Comparison of ENCODE assay signal across 18 cellular contexts in the genomic region with DNA sequence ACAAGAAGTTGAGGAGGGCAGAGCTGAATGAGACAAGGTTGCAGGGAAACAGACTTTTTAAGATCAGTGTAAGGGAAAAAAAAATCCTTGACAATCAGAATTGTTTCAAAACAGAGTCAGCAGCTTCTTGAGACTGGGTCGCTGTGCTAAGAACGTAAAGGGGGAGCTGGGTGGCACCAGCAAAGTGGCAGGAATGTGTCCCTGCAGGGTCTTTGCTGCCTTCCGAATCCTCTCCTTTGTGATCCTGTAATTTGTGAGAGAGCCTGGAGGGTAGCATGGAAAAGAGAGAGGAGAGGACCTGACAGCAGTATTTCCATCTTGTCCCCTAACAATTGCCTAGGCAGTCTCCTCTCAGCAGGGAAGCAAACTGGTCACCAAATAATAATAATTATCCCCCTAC.
DNase-seq lines count a peak whose midpoint lies in the region; ATAC-seq and TF ChIP-seq lines count a peak whose summit lies in the region.
"Had no signal": no experiment of that assay in that cellular context is flagged by ENCODE, and none has a peak within 500 bp of the region (broad histone marks: within the 10 kb centered on the region; RNA-seq: fewer than 3 reads in every experiment).

No MANE protein-coding gene starts in this region.

- H3K79me1 ChIP-seq in trophoblast cell (ENCODE audit: low read length), result peaks cover 4% of the 10 kb centered on the region

- H3K9ac ChIP-seq in Loucy (ENCODE audit: low read depth, low read length, poor library complexity, severe bottlenecking) (peak overlapping the region; percentile 34), endodermal cell (ENCODE audit: extremely low read depth, low read length, poor library complexity, severe bottlenecking) (no peak overlapping the region), trophoblast cell (ENCODE audit: low read length) (no peak overlapping the region)

- H2AFZ ChIP-seq in GM23338 (no peak overlapping the region), Loucy (ENCODE audit: low read length) (no peak overlapping the region), trophoblast cell (ENCODE audit: insufficient read depth, low read length, poor library complexity) (no peak overlapping the region)

- H3K36me3 ChIP-seq in GM23338 (ENCODE audit: insufficient read depth), result no peaks in the 10 kb centered on the region
- no peaks in the 10 kb centered on the region for H3K36me3 ChIP-seq in Loucy (ENCODE audit: insufficient read depth, low read length)
- H3K36me3 ChIP-seq in endodermal cell (ENCODE audit: control insufficient read depth, insufficient read depth, low read length), result no peaks in the 10 kb centered on the region
- no peaks in the 10 kb centered on the region for H3K36me3 ChIP-seq in trophoblast cell (ENCODE audit: control insufficient read depth in 1 of 2, insufficient read depth in 2 of 2, low read length in 2 of 2)
- no peaks in the 10 kb centered on the region for H3K36me3 ChIP-seq in ovary
- H3K36me3 ChIP-seq: BE2C had no signal

- H3K27me3 Mint-ChIP-seq in GM23338 (ENCODE audit: insufficient read depth, low read depth, poor library complexity) (peaks cover 4% of the 10 kb centered on the region), endodermal cell (ENCODE audit: insufficient read depth) (no peaks in the 10 kb centered on the region)

- H3K36me3 Mint-ChIP-seq in GM23338 (ENCODE audit: low read depth) (no peaks in the 10 kb centered on the region), endodermal cell (ENCODE audit: low read depth) (peaks cover 4% of the 10 kb centered on the region)
- H3K36me3 Mint-ChIP-seq in activated naive CD4-positive, alpha-beta T cell treated with anti-CD3 and anti-CD28 coated beads, Interleukin-2, amount 50 U/mL, for 72 hours, result peaks cover 0 to 4% of the 10 kb centered on the region in 2 donors
- H3K36me3 Mint-ChIP-seq: CD14-positive monocyte; CD8-positive, alpha-beta T cell had no signal

- ATAC-seq in GM23338, result peak; percentile 67
- ATAC-seq in HG03045 (IDR thresholded peaks at IDR 0.05; ENCODE audit: unreplicated experiment), result no peak
- no peak for ATAC-seq in activated naive CD4-positive, alpha-beta T cell treated with anti-CD3 and anti-CD28 coated beads, Interleukin-2, amount 50 U/mL, for 72 hours
- ATAC-seq: A549; CD8-positive, alpha-beta T cell; HepG2 had no signal

- DNase-seq in GM23338 (ENCODE audit: low spot score) (peak; percentile 32), endodermal cell (peak; percentile 53), trophoblast cell (no peak), LoVo (ENCODE audit: low spot score) (no peak), ovary (no peak)
- no peak for DNase-seq in activated naive CD4-positive, alpha-beta T cell treated with anti-CD3 and anti-CD28 coated beads, Interleukin-2, amount 50 U/mL, for 72 hours (ENCODE audit: low spot score in 2 of 2)
- DNase-seq: BE2C; CD8-positive, alpha-beta T cell; COR-L47; DMS153; DMS79 treated with DMSO at 0.1 percent for 48 hours; EL; GDM1 had no signal

- peaks cover 8% of the 10 kb centered on the region; the same call in 2 of the 3 replicates for H3K9me3 Mint-ChIP-seq in GM23338
- H3K9me3 Mint-ChIP-seq in endodermal cell, result peaks cover 10% of the 10 kb centered on the region
- no peaks in the 10 kb centered on the region for H3K9me3 Mint-ChIP-seq in activated naive CD4-positive, alpha-beta T cell treated with anti-CD3 and anti-CD28 coated beads, Interleukin-2, amount 50 U/mL, for 72 hours

- no peak overlapping the region for H3K18ac ChIP-seq in trophoblast cell (ENCODE audit: low read length)

- intact Hi-C loops in ovary (cut with DNase I), result no loop called here

- no peaks in the 10 kb centered on the region for H3K4me1 ChIP-seq in GM23338 (ENCODE audit: insufficient read depth)
- H3K4me1 ChIP-seq in Loucy (ENCODE audit: insufficient read depth, low read length, poor library complexity, severe bottlenecking), result peaks cover 69% of the 10 kb centered on the region
- H3K4me1 ChIP-seq in endodermal cell (ENCODE audit: control insufficient read depth, insufficient read depth, low read length), result no peaks in the 10 kb centered on the region
- H3K4me1 ChIP-seq in trophoblast cell (ENCODE audit: control insufficient read depth in 1 of 2, insufficient read depth in 2 of 2, low read length in 2 of 2), result peaks cover 10 to 11% of the 10 kb centered on the region in 2 experiments
- H3K4me1 ChIP-seq in ovary (ENCODE audit: insufficient read depth), result no peaks in the 10 kb centered on the region
- H3K4me1 ChIP-seq: A549, BE2C had no signal

- no peaks in the 10 kb centered on the region for H3K27me3 ChIP-seq in GM23338 (ENCODE audit: insufficient read depth)
- H3K27me3 ChIP-seq in Loucy (ENCODE audit: insufficient read depth, low read length, poor library complexity, severe bottlenecking), result no peaks in the 10 kb centered on the region
- no peaks in the 10 kb centered on the region for H3K27me3 ChIP-seq in endodermal cell (ENCODE audit: control insufficient read depth, insufficient read depth, low read length, poor library complexity, severe bottlenecking)
- H3K27me3 ChIP-seq in trophoblast cell (ENCODE audit: insufficient read depth, low read length), result no peaks in the 10 kb centered on the region
- no peaks in the 10 kb centered on the region for H3K27me3 ChIP-seq in ovary

- no peak overlapping the region for H3K23ac ChIP-seq in trophoblast cell (ENCODE audit: low read length)

- TF ChIP-seq EP300 in ovary (IDR thresholded peaks at IDR 0.05), result no peak

- no peak overlapping the region for H3K4me3 ChIP-seq in GM23338
- no peak overlapping the region for H3K4me3 ChIP-seq in Loucy (ENCODE audit: low read length, poor library complexity, severe bottlenecking)
- H3K4me3 ChIP-seq in endodermal cell (ENCODE audit: low read length), result no peak overlapping the region
- H3K4me3 ChIP-seq in trophoblast cell (ENCODE audit: low read depth, low read length), result no peak overlapping the region
- no peak overlapping the region for H3K4me3 ChIP-seq in ovary
- H3K4me3 ChIP-seq: A549 had no signal

- H3K27ac ChIP-seq in GM23338 (ENCODE audit: low read depth) (no peak overlapping the region), endodermal cell (ENCODE audit: low read depth, low read length) (no peak overlapping the region), trophoblast cell (ENCODE audit: low read depth, low read length) (no peak overlapping the region), ovary (no peak overlapping the region)
- H3K27ac ChIP-seq: A549 had no signal

- TF ChIP-seq POLR2A in ovary (IDR thresholded peaks at IDR 0.05), result no peak

- no peaks in the 10 kb centered on the region for H4K20me1 ChIP-seq in GM23338 (replicated peaks; ENCODE audit: insufficient read depth)
- no peaks in the 10 kb centered on the region for H4K20me1 ChIP-seq in Loucy (ENCODE audit: insufficient read depth, low read length, poor library complexity, severe bottlenecking)

- H4K91ac ChIP-seq in trophoblast cell (ENCODE audit: low read depth, low read length), result no peak overlapping the region

- 0 out of 3 replicates have a peak, but pooled peaks cover 2% of the 10 kb centered on the region for H3K4me1 Mint-ChIP-seq in GM23338
- H3K4me1 Mint-ChIP-seq in endodermal cell, result no peaks in the 10 kb centered on the region

- TF ChIP-seq CTCF in GM23338 (conservative IDR thresholded peaks at IDR 0.05; ENCODE audit: low read depth in 2 of 2) (peak in 1 of 2 experiments; percentile 23; a peak in 1 of 4 replicates), Loucy (conservative IDR thresholded peaks at IDR 0.05; ENCODE audit: low read length) (no peak), endodermal cell (conservative IDR thresholded peaks at IDR 0.05) (peak; percentile 62), ovary (IDR thresholded peaks at IDR 0.05) (no peak)

- H3K4me2 ChIP-seq in GM23338, result no peak overlapping the region
- no peak overlapping the region for H3K4me2 ChIP-seq in Loucy (ENCODE audit: low read depth, low read length, poor library complexity, severe bottlenecking)
- no peak overlapping the region for H3K4me2 ChIP-seq in trophoblast cell (ENCODE audit: low read length)
- H3K4me2 ChIP-seq: A549 had no signal

- H3K4me3 Mint-ChIP-seq in GM23338 (no peak overlapping the region), endodermal cell (no peak overlapping the region)
- H3K4me3 Mint-ChIP-seq: CD14-positive monocyte; CD8-positive, alpha-beta T cell had no signal

- WGBS in endodermal cell (ENCODE audit: insufficient coverage in 1 of 2, insufficient read length in 1 of 2), 2 experiments, result 89% methylated on average over 3 of the region's 3 CpGs; no CpG with 5 or more reads in 1 of the 2 experiments
- WGBS in trophoblast cell (ENCODE audit: extremely low coverage, insufficient coverage, insufficient read length), result no CpG with 5 or more reads among the region's 3 CpGs
- WGBS in ovary, 3 donors, result 59 to 91% (median 62%) methylated on average over 3 of the region's 3 CpGs

- H3K14ac ChIP-seq in trophoblast cell (ENCODE audit: low read length), result no peak overlapping the region

- H2BK12ac ChIP-seq in trophoblast cell (ENCODE audit: low read length), result no peak overlapping the region

- H3K79me2 ChIP-seq in GM23338 (replicated peaks; ENCODE audit: insufficient read depth) (no peaks in the 10 kb centered on the region), Loucy (ENCODE audit: insufficient read depth, low read length) (no peaks in the 10 kb centered on the region), trophoblast cell (ENCODE audit: control insufficient read depth, insufficient read depth, low read length, poor library complexity) (no peaks in the 10 kb centered on the region)

- H3K27ac Mint-ChIP-seq in GM23338 (no peak overlapping the region), endodermal cell (no peak overlapping the region)
- no peak overlapping the region for H3K27ac Mint-ChIP-seq in activated naive CD4-positive, alpha-beta T cell treated with anti-CD3 and anti-CD28 coated beads, Interleukin-2, amount 50 U/mL, for 72 hours
- H3K27ac Mint-ChIP-seq: CD14-positive monocyte; CD8-positive, alpha-beta T cell had no signal

- H3K9me3 ChIP-seq in Loucy (ENCODE audit: insufficient read depth, low read depth, low read length), result peaks cover 7% of the 10 kb centered on the region; the same call in 1 of the 2 replicates
- peaks cover 10% of the 10 kb centered on the region for H3K9me3 ChIP-seq in endodermal cell (ENCODE audit: control insufficient read depth, low read length)
- H3K9me3 ChIP-seq in trophoblast cell (ENCODE audit: insufficient read depth, low read depth, low read length), result no peaks in the 10 kb centered on the region
- H3K9me3 ChIP-seq in ovary, result no peaks in the 10 kb centered on the region
- H3K9me3 ChIP-seq: A549, BE2C had no signal

- no peak overlapping the region for H3K4ac ChIP-seq in trophoblast cell (ENCODE audit: low read depth, low read length)

- H2AK5ac ChIP-seq in trophoblast cell (ENCODE audit: low read length), result no peak overlapping the region

- no peak overlapping the region for H4K8ac ChIP-seq in trophoblast cell (ENCODE audit: low read depth, low read length)

- H3F3A ChIP-seq in GM23338 (replicated peaks; ENCODE audit: low read depth) (no peaks in the 10 kb centered on the region), Loucy (ENCODE audit: low read depth) (peaks cover 20% of the 10 kb centered on the region)

- H3K9me2 ChIP-seq in GM23338 (ENCODE audit: insufficient read depth), result peaks cover 7% of the 10 kb centered on the region; the same call in 1 of the 2 replicates
- no peaks in the 10 kb centered on the region for H3K9me2 ChIP-seq in Loucy (replicated peaks; ENCODE audit: low read depth, low read length)

- H2BK120ac ChIP-seq in trophoblast cell (ENCODE audit: insufficient read depth, low read length, poor library complexity), result peak overlapping the region; percentile 46

- H2BK5ac ChIP-seq in trophoblast cell (ENCODE audit: low read depth, low read length, poor library complexity), result no peak overlapping the region

- no peak overlapping the region for H4K12ac ChIP-seq in trophoblast cell (ENCODE audit: low read depth, low read length)

Comparison
In these comparisons a context has a peak if more than half of its experiments do, and no peak if none do; other contexts are left out.
1. DNase-seq: peak in GM23338 (single experiment) and endodermal cell (single experiment); none in trophoblast cell (0 of 2), activated naive CD4-positive, alpha-beta T cell treated with anti-CD3 and anti-CD28 coated beads, Interleukin-2, amount 50 U/mL, for 72 hours (0 of 2), LoVo (single experiment) and ovary (0 of 5).